8 cellular contexts compared by ENCODE assay signal in the genomic region with DNA sequence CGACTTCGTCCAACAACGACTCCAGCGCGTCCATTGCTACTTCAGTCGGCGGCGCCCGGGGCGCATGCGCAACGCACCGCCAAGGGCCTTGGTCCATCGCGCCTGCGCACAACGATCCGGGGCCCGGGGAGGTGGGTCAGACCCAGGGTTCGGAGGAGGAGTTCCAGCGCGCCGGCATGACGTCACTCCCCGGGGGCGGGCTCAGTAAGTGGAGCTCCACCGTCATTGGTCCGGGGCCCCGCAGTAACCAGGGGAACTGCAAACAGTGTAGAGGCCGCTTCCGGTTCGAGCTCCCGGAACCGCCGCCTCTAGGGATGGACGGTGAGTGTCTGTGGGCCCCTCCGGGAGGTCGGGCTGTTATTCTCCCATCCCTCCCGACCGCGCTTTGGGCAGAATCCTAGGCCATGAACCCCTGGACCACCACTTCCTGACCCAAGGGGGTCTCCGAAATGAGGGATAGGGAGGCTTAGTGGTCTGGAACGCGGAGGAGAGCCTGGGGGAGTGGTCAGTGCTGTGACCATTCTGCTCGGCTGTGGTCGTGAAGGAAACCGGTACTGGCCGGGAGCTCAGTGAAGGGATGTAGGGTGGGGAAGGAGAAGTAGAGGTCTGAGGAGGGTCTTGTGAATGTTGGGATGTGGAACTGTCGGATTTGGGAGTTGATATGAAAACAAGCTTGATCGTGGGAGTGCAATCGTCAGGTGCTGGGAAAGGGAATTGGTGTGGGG. TPM values are rescaled to one million over a fixed set of nuclear protein-coding genes. Genes with fewer than 3 reads are reported as not detected.
DNase-seq lines count a peak whose midpoint lies in the region; ATAC-seq and TF ChIP-seq lines count a peak whose summit lies in the region.

A gene with protein sequence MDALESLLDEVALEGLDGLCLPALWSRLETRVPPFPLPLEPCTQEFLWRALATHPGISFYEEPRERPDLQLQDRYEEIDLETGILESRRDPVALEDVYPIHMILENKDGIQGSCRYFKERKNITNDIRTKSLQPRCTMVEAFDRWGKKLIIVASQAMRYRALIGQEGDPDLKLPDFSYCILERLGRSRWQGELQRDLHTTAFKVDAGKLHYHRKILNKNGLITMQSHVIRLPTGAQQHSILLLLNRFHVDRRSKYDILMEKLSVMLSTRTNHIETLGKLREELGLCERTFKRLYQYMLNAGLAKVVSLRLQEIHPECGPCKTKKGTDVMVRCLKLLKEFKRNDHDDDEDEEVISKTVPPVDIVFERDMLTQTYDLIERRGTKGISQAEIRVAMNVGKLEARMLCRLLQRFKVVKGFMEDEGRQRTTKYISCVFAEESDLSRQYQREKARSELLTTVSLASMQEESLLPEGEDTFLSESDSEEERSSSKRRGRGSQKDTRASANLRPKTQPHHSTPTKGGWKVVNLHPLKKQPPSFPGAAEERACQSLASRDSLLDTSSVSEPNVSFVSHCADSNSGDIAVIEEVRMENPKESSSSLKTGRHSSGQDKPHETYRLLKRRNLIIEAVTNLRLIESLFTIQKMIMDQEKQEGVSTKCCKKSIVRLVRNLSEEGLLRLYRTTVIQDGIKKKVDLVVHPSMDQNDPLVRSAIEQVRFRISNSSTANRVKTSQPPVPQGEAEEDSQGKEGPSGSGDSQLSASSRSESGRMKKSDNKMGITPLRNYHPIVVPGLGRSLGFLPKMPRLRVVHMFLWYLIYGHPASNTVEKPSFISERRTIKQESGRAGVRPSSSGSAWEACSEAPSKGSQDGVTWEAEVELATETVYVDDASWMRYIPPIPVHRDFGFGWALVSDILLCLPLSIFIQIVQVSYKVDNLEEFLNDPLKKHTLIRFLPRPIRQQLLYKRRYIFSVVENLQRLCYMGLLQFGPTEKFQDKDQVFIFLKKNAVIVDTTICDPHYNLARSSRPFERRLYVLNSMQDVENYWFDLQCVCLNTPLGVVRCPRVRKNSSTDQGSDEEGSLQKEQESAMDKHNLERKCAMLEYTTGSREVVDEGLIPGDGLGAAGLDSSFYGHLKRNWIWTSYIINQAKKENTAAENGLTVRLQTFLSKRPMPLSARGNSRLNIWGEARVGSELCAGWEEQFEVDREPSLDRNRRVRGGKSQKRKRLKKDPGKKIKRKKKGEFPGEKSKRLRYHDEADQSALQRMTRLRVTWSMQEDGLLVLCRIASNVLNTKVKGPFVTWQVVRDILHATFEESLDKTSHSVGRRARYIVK (N-terminal part only) (minus strand): TSS at position 57 of the 725 bp plus-strand sequence. CDS start 23 bp downstream, at position 34.
A gene (plus strand): TSS at position 288 of the 725 bp plus-strand sequence. CDS start 27 bp downstream, at position 315.

- H3K9ac ChIP-seq in liver (ENCODE audit: low read depth in 1 of 2, low read length in 2 of 2): peak within 1 kb of the TSS; percentile 57 to 88

- H3K27ac Mint-ChIP-seq in dendritic cell treated with granulocyte-macrophage colony-stimulating factor and Interleukin-4, amounts not matched to agents 40 ng/mL and 50 ng/mL, for 4 days: peak within 1 kb of the TSS; percentile 86

- H3K27ac ChIP-seq in liver (ENCODE audit: low read depth in 1 of 2, low read length in 2 of 2): peak within 1 kb of the TSS; percentile 45 to 71

- ATAC-seq in GM19372 (IDR thresholded peaks at IDR 0.05; ENCODE audit: low read depth, unreplicated experiment): peak; percentile 97
- peak; percentile 95 for ATAC-seq in HG03558 (IDR thresholded peaks at IDR 0.05; ENCODE audit: extremely low read depth, unreplicated experiment)

- peaks cover 40% of the 10 kb centered on the region for H3K4me1 Mint-ChIP-seq in dendritic cell treated with granulocyte-macrophage colony-stimulating factor and Interleukin-4, amounts not matched to agents 40 ng/mL and 50 ng/mL, for 4 days (ENCODE audit: low read depth)

- H3K9me3 Mint-ChIP-seq in dendritic cell treated with granulocyte-macrophage colony-stimulating factor and Interleukin-4, amounts not matched to agents 40 ng/mL and 50 ng/mL, for 4 days: no peaks in the 10 kb centered on the region

- under 1% methylated on average over 51 of the region's 51 CpGs for WGBS in liver

- H3K36me3 ChIP-seq in liver (ENCODE audit: control insufficient read depth in 4 of 4, insufficient read depth in 3 of 4, low read depth in 1 of 4, low read length in 3 of 4): peaks cover 0 to 7% (median 4%) of the 10 kb centered on the region in 4 donors

- H3K9me3 ChIP-seq in liver (ENCODE audit: control insufficient read depth in 4 of 4, low read length in 3 of 4): no peaks in the 10 kb centered on the region

- no peak for TF ChIP-seq CTCF in liver (IDR thresholded peaks at IDR 0.05; ENCODE audit: low read depth, low read length, missing input control)

- H3K27me3 Mint-ChIP-seq in dendritic cell treated with granulocyte-macrophage colony-stimulating factor and Interleukin-4, amounts not matched to agents 40 ng/mL and 50 ng/mL, for 4 days: no peaks in the 10 kb centered on the region

- peak within 1 kb of the TSS; percentile 87 for H3K4me3 Mint-ChIP-seq in dendritic cell treated with granulocyte-macrophage colony-stimulating factor and Interleukin-4, amounts not matched to agents 40 ng/mL and 50 ng/mL, for 4 days

- H3K4me1 ChIP-seq in liver (ENCODE audit: control insufficient read depth in 4 of 4, insufficient read depth in 4 of 4, low read length in 3 of 4): peaks cover 9 to 20% (median 16%) of the 10 kb centered on the region in 4 donors

- no peaks in the 10 kb centered on the region for H3K27me3 ChIP-seq in liver (ENCODE audit: control insufficient read depth in 4 of 4, insufficient read depth in 4 of 4, low read length in 3 of 4)

- intact Hi-C loops in dendritic cell treated with granulocyte-macrophage colony-stimulating factor and Interleukin-4, amounts not matched to agents 40 ng/mL and 50 ng/mL, for 4 days (cut with micrococcal nuclease): no loop called here

- H3K36me3 Mint-ChIP-seq in dendritic cell treated with granulocyte-macrophage colony-stimulating factor and Interleukin-4, amounts not matched to agents 40 ng/mL and 50 ng/mL, for 4 days (ENCODE audit: low read depth): peaks cover 39% of the 10 kb centered on the region

- peak; percentile 93 to 100 (median 99) for DNase-seq in C1 segment of cervical spinal cord (lab: John Stamatoyannopoulos, UW)
- peak; percentile 92 for DNase-seq in NCI-H748 treated with DMSO at 0.1 percent for 48 hours (lab: John Stamatoyannopoulos, UW)
- peak; percentile 100 for DNase-seq in activated CD4-positive, alpha-beta T cell treated with anti-CD3 and anti-CD28 coated beads, Interleukin-2, amount 50 U/mL, for 24 hours (ENCODE audit: low read depth in 1 of 2, low spot score in 1 of 2)
- DNase-seq in stimulated activated CD4-positive, alpha-beta T cell treated with anti-CD3 and anti-CD28 coated beads, Interleukin-4, amount 100 ng/mL, for 24 hours: peak; percentile 100

- TF ChIP-seq RAD21 in liver (IDR thresholded peaks at IDR 0.05): no peak

- H3K4me3 ChIP-seq in liver (ENCODE audit: low read depth in 1 of 3, low read length in 3 of 3): peak within 1 kb of the TSS; percentile 91 to 98 (median 95)

TF ChIP-seq in liver, 16 proteins besides CTCF, POLR2A, EP300 and RAD21 (continues in another document):
- TF ChIP-seq NR2F2 (IDR thresholded peaks at IDR 0.05): no peak
- TF ChIP-seq SP1 (IDR thresholded peaks at IDR 0.05): peak; percentile 71
- no peak for TF ChIP-seq HNF4A (conservative IDR thresholded peaks at IDR 0.05)
- no peak for TF ChIP-seq HNF4G (IDR thresholded peaks at IDR 0.05)
- peak; percentile 64 to 71 for TF ChIP-seq JUND (IDR thresholded peaks at IDR 0.05)
- peak; percentile 77 to 91 for TF ChIP-seq GABPA (IDR thresholded peaks at IDR 0.05 in 1 of 2, conservative IDR thresholded peaks at IDR 0.05 in 1 of 2)
- no peak for TF ChIP-seq FOXA1 (IDR thresholded peaks at IDR 0.05)
- TF ChIP-seq YY1 (IDR thresholded peaks at IDR 0.05): peak; percentile 97
- TF ChIP-seq, protein P1, sequence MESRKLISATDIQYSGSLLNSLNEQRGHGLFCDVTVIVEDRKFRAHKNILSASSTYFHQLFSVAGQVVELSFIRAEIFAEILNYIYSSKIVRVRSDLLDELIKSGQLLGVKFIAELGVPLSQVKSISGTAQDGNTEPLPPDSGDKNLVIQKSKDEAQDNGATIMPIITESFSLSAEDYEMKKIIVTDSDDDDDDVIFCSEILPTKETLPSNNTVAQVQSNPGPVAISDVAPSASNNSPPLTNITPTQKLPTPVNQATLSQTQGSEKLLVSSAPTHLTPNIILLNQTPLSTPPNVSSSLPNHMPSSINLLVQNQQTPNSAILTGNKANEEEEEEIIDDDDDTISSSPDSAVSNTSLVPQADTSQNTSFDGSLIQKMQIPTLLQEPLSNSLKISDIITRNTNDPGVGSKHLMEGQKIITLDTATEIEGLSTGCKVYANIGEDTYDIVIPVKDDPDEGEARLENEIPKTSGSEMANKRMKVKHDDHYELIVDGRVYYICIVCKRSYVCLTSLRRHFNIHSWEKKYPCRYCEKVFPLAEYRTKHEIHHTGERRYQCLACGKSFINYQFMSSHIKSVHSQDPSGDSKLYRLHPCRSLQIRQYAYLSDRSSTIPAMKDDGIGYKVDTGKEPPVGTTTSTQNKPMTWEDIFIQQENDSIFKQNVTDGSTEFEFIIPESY (IDR thresholded peaks at IDR 0.05): no peak
- TF ChIP-seq, protein P2, sequence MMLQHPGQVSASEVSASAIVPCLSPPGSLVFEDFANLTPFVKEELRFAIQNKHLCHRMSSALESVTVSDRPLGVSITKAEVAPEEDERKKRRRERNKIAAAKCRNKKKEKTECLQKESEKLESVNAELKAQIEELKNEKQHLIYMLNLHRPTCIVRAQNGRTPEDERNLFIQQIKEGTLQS (IDR thresholded peaks at IDR 0.05): no peak
- no peak for TF ChIP-seq FOXA2 (IDR thresholded peaks at IDR 0.05)
- peak in 1 of 2 donors; percentile 31 for TF ChIP-seq EGR1 (IDR thresholded peaks at IDR 0.05; ENCODE audit: low read depth in 2 of 2)
- peak; percentile 41 for TF ChIP-seq TAF1 (conservative IDR thresholded peaks at IDR 0.05)

RNA-seq across cellular contexts. Expression of the first gene that starts in this region (rescaled TPM):
- total RNA-seq in liver: 10 to 100 TPM; 27.8 to 28.0 TPM
- 10 to 100 TPM; 15.3 to 16.6 TPM for polyA plus RNA-seq in liver

RNA-seq across cellular contexts. Expression of the second gene that starts in this region (rescaled TPM):
- total RNA-seq in liver: 1 to 10 TPM; 6.4 to 6.5 TPM
- polyA plus RNA-seq in liver: 1 to 10 TPM; 2.0 to 2.5 TPM

Comparison
In these comparisons a context has a peak if more than half of its experiments do, and no peak if none do; other contexts are left out.
1. Peak in every context shown above with its lines: DNase-seq, ATAC-seq, H3K4me3 ChIP-seq and H3K27ac ChIP-seq.